22 cellular contexts compared by ENCODE assay signal in the genomic region with DNA sequence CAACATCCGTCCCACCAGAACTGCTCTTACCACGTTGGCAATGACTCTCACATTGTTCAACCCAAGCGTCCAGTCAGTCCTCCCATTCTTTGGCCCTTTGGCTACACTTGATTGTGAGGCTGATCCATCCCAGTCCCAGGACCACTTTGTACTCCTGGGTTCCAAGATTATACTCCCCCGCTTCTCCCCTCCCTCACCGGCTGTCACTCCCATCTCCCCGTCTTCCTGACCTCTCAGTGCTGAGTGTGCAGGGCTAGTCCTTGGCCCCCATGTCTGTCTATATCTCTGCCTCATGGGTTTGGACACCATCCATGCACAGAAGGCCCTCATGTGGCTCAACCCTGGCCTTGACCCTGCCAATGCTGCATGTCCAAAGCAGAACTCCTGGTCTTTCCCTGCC.
"Had no signal": no experiment of that assay in that cellular context is flagged by ENCODE, and none has a peak within 500 bp of the region (broad histone marks: within the 10 kb centered on the region; RNA-seq: fewer than 3 reads in every experiment).

No MANE protein-coding gene starts in this region.

- H3K4me2 ChIP-seq: KMS-11, SK-N-SH had no signal

- DNase-seq: Kasumi-1, MV-4-11, NCI-H1048, NCI-H1105, NCI-H1436 treated with DMSO at 0.1 percent for 48 hours, NCI-H1694, NCI-H187 treated with DMSO at 0.1 percent for 48 hours, NCI-H2029 treated with DMSO at 0.1 percent for 48 hours, NCI-H2171 treated with DMSO at 0.1 percent for 48 hours, NCI-H2227 treated with DMSO at 0.1 percent for 48 hours, NCI-H446, NCI-H510A, NCI-H524 treated with DMSO at 0.1 percent for 48 hours, NCI-H69, NCI-H774, PC-3, SHP77, SK-N-SH, SW 1271 had no signal

- H3K9me3 ChIP-seq: SK-N-SH had no signal

- H3K27ac ChIP-seq: HL-60, KMS-11, RWPE1 had no signal
